In the genomic region with DNA sequence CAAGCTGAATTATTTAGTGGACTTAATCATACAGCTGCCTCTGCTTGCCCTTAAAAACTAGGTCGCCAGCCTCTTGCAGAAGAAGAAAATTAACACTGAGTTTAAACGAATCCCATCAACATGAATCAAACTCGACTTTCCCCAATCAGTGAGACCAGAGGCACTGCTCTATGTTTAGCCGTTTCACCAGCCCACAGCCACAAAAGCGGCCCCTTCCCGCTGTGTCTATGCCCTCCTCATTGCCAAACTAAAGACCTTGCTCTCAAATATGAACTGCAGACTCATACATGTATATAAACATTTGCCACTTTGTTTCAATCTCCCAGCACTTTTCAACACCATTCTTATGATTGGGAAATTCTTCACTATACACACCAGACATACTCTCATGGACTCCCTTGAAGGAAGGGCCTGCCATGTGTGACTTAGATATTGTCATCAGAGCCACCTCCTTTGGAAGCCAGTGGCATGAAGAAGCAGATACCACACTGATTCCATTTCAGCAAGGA, we compare ENCODE assay signal across 29 cellular contexts.
DNase-seq lines count a peak whose midpoint lies in the region; ATAC-seq and TF ChIP-seq lines count a peak whose summit lies in the region.
"Had no signal": no experiment of that assay in that cellular context is flagged by ENCODE, and none has a peak within 500 bp of the region (broad histone marks: within the 10 kb centered on the region; RNA-seq: fewer than 3 reads in every experiment).

No MANE protein-coding gene starts in this region.

- ATAC-seq in WTC11 = no peak
- ATAC-seq in left lung = peak; percentile 27
- ATAC-seq in GM18907 (IDR thresholded peaks at IDR 0.05; ENCODE audit: unreplicated experiment) = no peak
- ATAC-seq: activated CD4-positive, alpha-beta T cell treated with anti-CD3 and anti-CD28 coated beads for 36 hours; activated CD8-positive, alpha-beta T cell treated with anti-CD3 and anti-CD28 coated beads for 36 hours; SK-N-SH treated with all-trans-retinoic acid at 6 μM for 48 hours; stimulated activated effector memory CD8-positive, alpha-beta T cell treated with anti-CD3 and anti-CD28 coated beads, Interleukin-12 subunit alpha, Interleukin-12 subunit beta, amount 100 ng/mL, for 72 hours; T-helper 17 cell had no signal

- TF ChIP-seq CTCF in WTC11 (IDR thresholded peaks at IDR 0.05) = no peak
- no peak for TF ChIP-seq CTCF in left lung (IDR thresholded peaks at IDR 0.05)

- peak overlapping the region; percentile 6; the same call in 1 of the 2 replicates for H3K27ac Mint-ChIP-seq in WTC11
- H3K27ac Mint-ChIP-seq: activated CD4-positive, alpha-beta T cell treated with anti-CD3 and anti-CD28 coated beads for 36 hours; activated CD8-positive, alpha-beta T cell treated with anti-CD3 and anti-CD28 coated beads for 36 hours; activated naive CD4-positive, alpha-beta T cell treated with anti-CD3 and anti-CD28 coated beads for 36 hours; CD14-positive monocyte; immature natural killer cell; memory B cell; neural progenitor cell; stimulated activated effector memory CD8-positive, alpha-beta T cell treated with anti-CD3 and anti-CD28 coated beads, Interleukin-12 subunit alpha, Interleukin-12 subunit beta, amount 100 ng/mL, for 72 hours; T-helper 17 cell had no signal

- no peaks in the 10 kb centered on the region for H3K27me3 ChIP-seq in left lung
- H3K27me3 ChIP-seq: adrenal gland, dorsolateral prefrontal cortex, neural progenitor cell had no signal

- H3K36me3 ChIP-seq in left lung = no peaks in the 10 kb centered on the region
- H3K36me3 ChIP-seq: adrenal gland, HAP-1, neural progenitor cell had no signal

- no peak overlapping the region for H3K4me3 Mint-ChIP-seq in WTC11
- H3K4me3 Mint-ChIP-seq: activated CD4-positive, alpha-beta T cell treated with anti-CD3 and anti-CD28 coated beads for 36 hours; activated CD8-positive, alpha-beta T cell treated with anti-CD3 and anti-CD28 coated beads for 36 hours; activated naive CD4-positive, alpha-beta T cell treated with anti-CD3 and anti-CD28 coated beads for 36 hours; CD14-positive monocyte; immature natural killer cell; memory B cell; neural progenitor cell; stimulated activated effector memory CD8-positive, alpha-beta T cell treated with anti-CD3 and anti-CD28 coated beads, Interleukin-12 subunit alpha, Interleukin-12 subunit beta, amount 100 ng/mL, for 72 hours; T-helper 17 cell had no signal

- no peak overlapping the region for H3K27ac ChIP-seq in left lung
- H3K27ac ChIP-seq: adrenal gland, neural progenitor cell had no signal

- peaks cover 4 to 14% of the 10 kb centered on the region in 2 donors for H3K4me1 ChIP-seq in left lung
- H3K4me1 ChIP-seq: adrenal gland, HAP-1 had no signal

- DNase-seq in MV-4-11 (lab: John Stamatoyannopoulos, UW) (peak; percentile 16), WTC11 (ENCODE audit: low spot score) (no peak), left lung (no peak), retina (peak; percentile 35), NCI-H187 treated with DMSO at 0.1 percent for 48 hours (lab: John Stamatoyannopoulos, UW) (no peak), NCI-H1436 treated with DMSO at 0.1 percent for 48 hours (lab: John Stamatoyannopoulos, UW) (no peak), NCI-H1694 treated with DMSO at 0.1 percent for 48 hours (lab: John Stamatoyannopoulos, UW) (no peak)
- DNase-seq: activated CD4-positive, alpha-beta T cell treated with anti-CD3 and anti-CD28 coated beads for 36 hours; activated CD8-positive, alpha-beta T cell treated with anti-CD3 and anti-CD28 coated beads for 36 hours; activated naive CD4-positive, alpha-beta T cell treated with anti-CD3 and anti-CD28 coated beads for 36 hours; adrenal gland; Caco-2; cerebellar nuclear complex; dorsolateral prefrontal cortex; hypothalamus; immature natural killer cell; left colon; MM.1S; NCI-H2081 treated with DMSO at 0.1 percent for 48 hours; NCI-H345; stimulated activated CD4-positive, alpha-beta T cell treated with anti-CD3 and anti-CD28 coated beads, Interleukin-15, amount 100 ng/mL, for 24 hours; T-helper 17 cell had no signal

- CTCF ChIA-PET in WTC11 (lab: Charles Lee) = no interaction called here

- intact Hi-C loops in left lung (cut with DNase I) = no loop called here

- H3K36me3 Mint-ChIP-seq in WTC11 = no peaks in the 10 kb centered on the region
- H3K36me3 Mint-ChIP-seq: CD14-positive monocyte; immature natural killer cell; memory B cell; neural progenitor cell; stimulated activated effector memory CD8-positive, alpha-beta T cell treated with anti-CD3 and anti-CD28 coated beads, Interleukin-12 subunit alpha, Interleukin-12 subunit beta, amount 100 ng/mL, for 72 hours had no signal

- no peak overlapping the region for H3K4me3 ChIP-seq in left lung
- H3K4me3 ChIP-seq: adrenal gland, dorsolateral prefrontal cortex, HAP-1, neural progenitor cell had no signal

- no peaks in the 10 kb centered on the region for H3K27me3 Mint-ChIP-seq in WTC11 (ENCODE audit: low read depth)
- H3K27me3 Mint-ChIP-seq: activated CD4-positive, alpha-beta T cell treated with anti-CD3 and anti-CD28 coated beads for 36 hours had no signal

- H3K4me1 Mint-ChIP-seq in WTC11 = peaks cover 48% of the 10 kb centered on the region
- H3K4me1 Mint-ChIP-seq: activated CD4-positive, alpha-beta T cell treated with anti-CD3 and anti-CD28 coated beads for 36 hours; immature natural killer cell; memory B cell; stimulated activated effector memory CD8-positive, alpha-beta T cell treated with anti-CD3 and anti-CD28 coated beads, Interleukin-12 subunit alpha, Interleukin-12 subunit beta, amount 100 ng/mL, for 72 hours; T-helper 17 cell had no signal

- POLR2A ChIA-PET in WTC11 (lab: Charles Lee) = no interaction called here

- no peaks in the 10 kb centered on the region for H3K9me3 ChIP-seq in left lung
- H3K9me3 ChIP-seq: adrenal gland, Caco-2, HAP-1 had no signal

- H3K9me3 Mint-ChIP-seq in WTC11 = 0 out of 2 replicates have a peak, but pooled peaks cover 5% of the 10 kb centered on the region
- H3K9me3 Mint-ChIP-seq: activated CD8-positive, alpha-beta T cell treated with anti-CD3 and anti-CD28 coated beads for 36 hours; activated naive CD4-positive, alpha-beta T cell treated with anti-CD3 and anti-CD28 coated beads for 36 hours; CD14-positive monocyte; immature natural killer cell; stimulated activated effector memory CD8-positive, alpha-beta T cell treated with anti-CD3 and anti-CD28 coated beads, Interleukin-12 subunit alpha, Interleukin-12 subunit beta, amount 100 ng/mL, for 72 hours had no signal

TF ChIP-seq in WTC11, 78 proteins besides CTCF, POLR2A, EP300 and RAD21:
- TF ChIP-seq, protein P1, sequence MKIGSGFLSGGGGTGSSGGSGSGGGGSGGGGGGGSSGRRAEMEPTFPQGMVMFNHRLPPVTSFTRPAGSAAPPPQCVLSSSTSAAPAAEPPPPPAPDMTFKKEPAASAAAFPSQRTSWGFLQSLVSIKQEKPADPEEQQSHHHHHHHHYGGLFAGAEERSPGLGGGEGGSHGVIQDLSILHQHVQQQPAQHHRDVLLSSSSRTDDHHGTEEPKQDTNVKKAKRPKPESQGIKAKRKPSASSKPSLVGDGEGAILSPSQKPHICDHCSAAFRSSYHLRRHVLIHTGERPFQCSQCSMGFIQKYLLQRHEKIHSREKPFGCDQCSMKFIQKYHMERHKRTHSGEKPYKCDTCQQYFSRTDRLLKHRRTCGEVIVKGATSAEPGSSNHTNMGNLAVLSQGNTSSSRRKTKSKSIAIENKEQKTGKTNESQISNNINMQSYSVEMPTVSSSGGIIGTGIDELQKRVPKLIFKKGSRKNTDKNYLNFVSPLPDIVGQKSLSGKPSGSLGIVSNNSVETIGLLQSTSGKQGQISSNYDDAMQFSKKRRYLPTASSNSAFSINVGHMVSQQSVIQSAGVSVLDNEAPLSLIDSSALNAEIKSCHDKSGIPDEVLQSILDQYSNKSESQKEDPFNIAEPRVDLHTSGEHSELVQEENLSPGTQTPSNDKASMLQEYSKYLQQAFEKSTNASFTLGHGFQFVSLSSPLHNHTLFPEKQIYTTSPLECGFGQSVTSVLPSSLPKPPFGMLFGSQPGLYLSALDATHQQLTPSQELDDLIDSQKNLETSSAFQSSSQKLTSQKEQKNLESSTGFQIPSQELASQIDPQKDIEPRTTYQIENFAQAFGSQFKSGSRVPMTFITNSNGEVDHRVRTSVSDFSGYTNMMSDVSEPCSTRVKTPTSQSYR (CRISPR knock-in tag; IDR thresholded peaks at IDR 0.05) = no peak
- TF ChIP-seq GABPB1 (CRISPR knock-in tag; IDR thresholded peaks at IDR 0.05) = 0 out of 2 replicates have a peak, but pooled peaks have one; percentile 21

Comparison
In these comparisons a context has a peak if more than half of its experiments do, and no peak if none do; other contexts are left out.
1. DNase-seq: peak in MV-4-11 (single experiment) and retina (single experiment); none in WTC11 (single experiment), left lung (0 of 2), NCI-H187 treated with DMSO at 0.1 percent for 48 hours (single experiment), NCI-H1436 treated with DMSO at 0.1 percent for 48 hours (single experiment) and NCI-H1694 treated with DMSO at 0.1 percent for 48 hours (single experiment).